ENCODE assay signal across 24 cellular contexts in genomic region chr10:132943555-132944404, GRCh38. TPM values are rescaled to one million over a fixed set of nuclear protein-coding genes. Genes with fewer than 3 reads are reported as not detected.
"Had no signal": no experiment of that assay in that cellular context is flagged by ENCODE, and none has a peak within 500 bp of the region (broad histone marks: within the 10 kb centered on the region; RNA-seq: fewer than 3 reads in every experiment).

No MANE protein-coding gene starts in this region.

- H3K27ac Mint-ChIP-seq: activated B cell treated with CpG ODN at 0.5 μM for 24 hours; activated CD4-positive, alpha-beta T cell treated with anti-CD3 and anti-CD28 coated beads, Interleukin-2, amount 10 ng/mL, durations not matched to agents 24 days and 14 days; activated CD8-positive, alpha-beta T cell treated with anti-CD3 and anti-CD28 coated beads for 36 hours; effector memory CD8-positive, alpha-beta T cell; T-cell had no signal

- H3K4me3 Mint-ChIP-seq: activated CD4-positive, alpha-beta T cell treated with anti-CD3 and anti-CD28 coated beads, Interleukin-2, amount 10 ng/mL, durations not matched to agents 24 days and 14 days had no signal

- H3K9me3 Mint-ChIP-seq: activated B cell treated with CpG ODN at 0.5 μM for 24 hours; activated CD4-positive, alpha-beta T cell treated with anti-CD3 and anti-CD28 coated beads, Interleukin-2, amount 10 ng/mL, durations not matched to agents 24 days and 14 days; activated CD8-positive, alpha-beta T cell treated with anti-CD3 and anti-CD28 coated beads for 36 hours; activated naive CD4-positive, alpha-beta T cell treated with anti-CD3 and anti-CD28 coated beads, Interleukin-2, amount 50 U/mL, for 24 hours; activated T-cell treated with anti-CD3 and anti-CD28 coated beads, Interleukin-2, amount 50 U/mL, for 4 hours; effector memory CD8-positive, alpha-beta T cell; T-cell had no signal

- H3K36me3 ChIP-seq: cardiac muscle cell, pancreas, sigmoid colon, spleen, tibial artery, uterus had no signal

- H3K9me3 ChIP-seq: pancreas, sigmoid colon, SK-N-SH, spleen, tibial artery, uterus had no signal

- H3K9me2 ChIP-seq: SK-N-SH had no signal

- H3K4me1 ChIP-seq: uterus had no signal

- H3K27ac ChIP-seq: cardiac muscle cell, epithelial cell of prostate, pancreas, sigmoid colon, spleen, tibial artery, uterus had no signal

- H3K27me3 ChIP-seq: pancreas, uterus had no signal

- DNase-seq: activated CD4-positive, alpha-beta T cell treated with anti-CD3 and anti-CD28 coated beads, Interleukin-2, amount 10 ng/mL, durations not matched to agents 24 days and 14 days; activated CD8-positive, alpha-beta T cell treated with anti-CD3 and anti-CD28 coated beads for 36 hours; activated gamma-delta T cell; activated T-cell treated with anti-CD3 and anti-CD28 coated beads, Interleukin-2, amount 50 U/mL, for 4 hours; effector memory CD8-positive, alpha-beta T cell; foreskin fibroblast; hippocampal formation; islet precursor cell; sigmoid colon; spleen; stimulated activated CD8-positive, alpha-beta memory T cell treated with anti-CD3 and anti-CD28 coated beads, Interleukin-4, amount 100 ng/mL, for 48 hours; stimulated activated naive CD4-positive, alpha-beta T cell; T-helper 9 cell; uterus had no signal

- ATAC-seq: activated T-cell treated with anti-CD3 and anti-CD28 coated beads, Interleukin-2, amount 50 U/mL, for 4 hours; effector memory CD8-positive, alpha-beta T cell; pancreas; T-cell had no signal

- H3K4me3 ChIP-seq: uterus had no signal

- H3K36me3 Mint-ChIP-seq: activated naive CD4-positive, alpha-beta T cell treated with anti-CD3 and anti-CD28 coated beads, Interleukin-2, amount 50 U/mL, for 24 hours; T-cell had no signal

RNA-seq across cellular contexts. Expression of gene CFAP46, which starts 1.4 kb away (rescaled TPM):
- total RNA-seq: activated CD4-positive, alpha-beta T cell treated with anti-CD3 and anti-CD28 coated beads, Interleukin-2, amount 10 ng/mL, durations not matched to agents 24 days and 14 days; myocyte; subcutaneous adipose tissue; T-cell had no signal
